1 cellular context compared by ENCODE assay signal in genomic region chr3:161567962-161568361, GRCh38.
TF ChIP-seq lines count a peak whose summit lies in the region.

No MANE protein-coding gene starts in this region.

TF ChIP-seq in H1, 55 proteins besides CTCF, POLR2A, EP300 and RAD21:
- TF ChIP-seq HDAC6 (IDR thresholded peaks at IDR 0.05; ENCODE audit: low read depth, low read length) (no peak), GABPA (IDR thresholded peaks at IDR 0.05; ENCODE audit: borderline replicate concordance, insufficient read depth, low read length) (no peak), ZNF274 (IDR thresholded peaks at IDR 0.05; ENCODE audit: borderline replicate concordance, extremely low read depth, low read length) (no peak), MAFK (IDR thresholded peaks at IDR 0.05; ENCODE audit: low read depth, low read length) (no peak), CEBPB (IDR thresholded peaks at IDR 0.05; ENCODE audit: low read depth, low read length) (no peak), KDM1A (IDR thresholded peaks at IDR 0.05; ENCODE audit: borderline replicate concordance, low read length) (no peak), E2F6 (IDR thresholded peaks at IDR 0.05) (no peak), RNF2 (IDR thresholded peaks at IDR 0.05; ENCODE audit: borderline replicate concordance, low read depth, low read length, missing control alignments, poor library complexity, severe bottlenecking) (no peak), BRCA1 (IDR thresholded peaks at IDR 0.05; ENCODE audit: low read depth, low read length) (no peak), TEAD4 (IDR thresholded peaks at IDR 0.05; ENCODE audit: low read depth, low read length) (no peak), TAF7 (optimal IDR thresholded peaks at IDR 0.05; ENCODE audit: borderline replicate concordance, low read depth, low read length) (no peak), TCF12 (IDR thresholded peaks at IDR 0.05; ENCODE audit: low read depth, low read length) (no peak), POU5F1 (IDR thresholded peaks at IDR 0.05; ENCODE audit: low read depth, low read length) (no peak), SP4 (IDR thresholded peaks at IDR 0.05; ENCODE audit: low read length) (no peak), CREB1 (IDR thresholded peaks at IDR 0.05) (no peak)
TF ChIP-seq in H1: peak in this region for 0.
